Comparison of ENCODE assay signal across 17 cellular contexts in the genomic region with DNA sequence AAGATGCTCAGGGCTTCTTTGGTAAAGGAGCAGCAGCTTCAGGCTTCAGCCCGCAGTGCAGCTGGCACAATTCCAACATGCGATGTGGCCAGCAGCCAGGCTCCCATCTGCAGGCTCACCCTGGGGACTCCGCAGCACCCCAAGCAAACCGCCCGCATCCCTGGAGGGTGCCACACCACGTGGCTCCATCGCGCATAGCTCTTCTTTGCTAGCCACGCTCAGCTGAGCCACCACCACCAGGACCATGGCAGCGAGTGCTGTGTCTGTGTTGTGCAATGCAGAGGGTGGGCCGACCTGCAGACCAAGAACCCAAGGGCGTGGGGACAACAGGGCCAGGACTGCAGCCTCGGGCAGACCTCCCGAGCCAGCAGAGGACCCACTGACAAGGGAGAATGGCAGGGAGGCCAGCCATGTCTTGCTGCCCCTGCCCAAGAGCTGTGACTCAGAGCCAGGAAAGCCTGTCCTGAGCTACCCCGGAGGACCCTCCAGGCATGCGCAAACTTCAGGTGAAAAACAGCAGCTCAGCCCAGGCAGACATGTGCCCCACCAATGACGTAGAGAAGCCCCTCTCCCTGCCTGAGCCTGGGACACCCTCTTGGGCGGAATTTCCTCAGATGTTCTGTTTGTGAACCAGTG.
A peak's percentile ranks its signal among the peaks of the same experiment; 100 is the strongest.
DNase-seq lines count a peak whose midpoint lies in the region; ATAC-seq lines count a peak whose summit lies in the region.
"Had no signal": no experiment of that assay in that cellular context is flagged by ENCODE, and none has a peak within 500 bp of the region (broad histone marks: within the 10 kb centered on the region; RNA-seq: fewer than 3 reads in every experiment).

No MANE protein-coding gene starts in this region.

- H3K27me3 ChIP-seq in mesendoderm (ENCODE audit: insufficient read depth, low read length, poor library complexity) = no peaks in the 10 kb centered on the region
- H3K27me3 ChIP-seq: SJCRH30 had no signal

- no peak overlapping the region for H3K9ac ChIP-seq in mesendoderm (ENCODE audit: low read length)
- H3K9ac ChIP-seq: KMS-11 had no signal

- H3K36me3 ChIP-seq in mesendoderm (ENCODE audit: control insufficient read depth, insufficient read depth, low read length) = peaks cover 1% of the 10 kb centered on the region
- H3K36me3 ChIP-seq: SJCRH30 had no signal

- H2BK120ac ChIP-seq in mesendoderm (ENCODE audit: low read depth, low read length) = no peak overlapping the region

- H2AK5ac ChIP-seq in mesendoderm (ENCODE audit: low read length) = no peak overlapping the region

- no CpG with 5 or more reads among the region's 18 CpGs for WGBS in mesendoderm (ENCODE audit: extremely low coverage, insufficient coverage, low lambda C conversion rate)

- no peaks in the 10 kb centered on the region for H3K79me1 ChIP-seq in mesendoderm (ENCODE audit: low read length)

- H4K8ac ChIP-seq in mesendoderm (ENCODE audit: low read depth, low read length) = no peak overlapping the region

- H3K18ac ChIP-seq in mesendoderm (ENCODE audit: low read length) = no peak overlapping the region

- no peak overlapping the region for H4K5ac ChIP-seq in mesendoderm (ENCODE audit: low read length)

- no peak overlapping the region for H3K4me2 ChIP-seq in mesendoderm (ENCODE audit: low read length)
- H3K4me2 ChIP-seq: KMS-11 had no signal

- H3K4me3 ChIP-seq in mesendoderm (ENCODE audit: low read length) = no peak overlapping the region
- H3K4me3 ChIP-seq: SJCRH30 had no signal

- no peak for ATAC-seq in HG03442 (IDR thresholded peaks at IDR 0.05; ENCODE audit: unreplicated experiment)
- ATAC-seq: CD8-positive, alpha-beta T cell had no signal

- no peak overlapping the region for H3K4ac ChIP-seq in mesendoderm (ENCODE audit: low read depth, low read length)

- DNase-seq in DMS 273 (lab: John Stamatoyannopoulos, UW; ENCODE audit: unreplicated experiment) (peak; percentile 16), DMS 273 treated with DMSO at 0.1 percent for 48 hours (lab: John Stamatoyannopoulos, UW) (no peak), ELF-1 (ENCODE audit: low read depth, low spot score) (peak; percentile 52), NCI-H345 (lab: John Stamatoyannopoulos, UW) (peak; percentile 80), mesendoderm (peak; percentile 9), GF-D8 (lab: John Stamatoyannopoulos, UW) (no peak)
- DNase-seq in effector CD4-positive, alpha-beta T cell = no peak
- DNase-seq: CD8-positive, alpha-beta T cell; DND-41; GDM1; NCI-H1105; NCI-H187; NCI-H524; OCI-M1; SJCRH30 had no signal

- H2BK15ac ChIP-seq in mesendoderm (replicated peaks; ENCODE audit: low read depth) = no peak overlapping the region

- H3K79me2 ChIP-seq in mesendoderm (ENCODE audit: control insufficient read depth, insufficient read depth, low read length) = no peaks in the 10 kb centered on the region

- H3K4me1 ChIP-seq in mesendoderm (ENCODE audit: control insufficient read depth, low read depth, low read length) = no peaks in the 10 kb centered on the region

- H3K56ac ChIP-seq in mesendoderm (ENCODE audit: low read length) = no peak overlapping the region

- no peak overlapping the region for H2BK5ac ChIP-seq in mesendoderm (ENCODE audit: low read length)

- H3K23ac ChIP-seq in mesendoderm (ENCODE audit: low read length) = no peak overlapping the region

- no peak overlapping the region for H3K27ac ChIP-seq in mesendoderm (ENCODE audit: low read depth, low read length)
- H3K27ac ChIP-seq: KMS-11, SJCRH30 had no signal

Comparison
In these comparisons a context has a peak if more than half of its experiments do, and no peak if none do; other contexts are left out.
1. DNase-seq: peak in DMS 273 (single experiment), ELF-1 (single experiment), NCI-H345 (single experiment) and mesendoderm (single experiment); none in DMS 273 treated with DMSO at 0.1 percent for 48 hours (single experiment), GF-D8 (single experiment) and effector CD4-positive, alpha-beta T cell (single experiment).